In genomic region chr1:54229281-54229891, GRCh38 we compare ENCODE assay signal across 8 cellular contexts. TPM values are rescaled to one million over a fixed set of nuclear protein-coding genes. Genes with fewer than 3 reads are reported as not detected.
A peak's percentile ranks its signal among the peaks of the same experiment; 100 is the strongest.
DNase-seq lines count a peak whose midpoint lies in the region; ATAC-seq and TF ChIP-seq lines count a peak whose summit lies in the region.

No MANE protein-coding gene starts in this region.

- H3K9me3 Mint-ChIP-seq in H9 = peaks cover 2% of the 10 kb centered on the region in 2 experiments; a peak in 2 of 5 replicates

- no peak overlapping the region for H3K18ac ChIP-seq in H9 (ENCODE audit: insufficient read length, low read depth, low read length)

- H3K56ac ChIP-seq in H9 (ENCODE audit: insufficient read length, low read depth, low read length) = no peak overlapping the region

- peak overlapping the region; percentile 92; the same call in 1 of the 2 replicates for H2BK15ac ChIP-seq in H9 (ENCODE audit: low read depth, low read length)

- H3K27ac Mint-ChIP-seq in H9 = peak overlapping the region; percentile 76 to 89 (median 88); a peak in 5 of 7 replicates

- no peak for TF ChIP-seq CTCF in H9 (conservative IDR thresholded peaks at IDR 0.05)
- no peak for TF ChIP-seq CTCF in spleen (IDR thresholded peaks at IDR 0.05 in 8 of 11, conservative IDR thresholded peaks at IDR 0.05 in 3 of 11)

- H3K4me3 Mint-ChIP-seq in H9 = no peak overlapping the region

- H2AK5ac ChIP-seq in H9 (ENCODE audit: insufficient read length, low read length) = no peak overlapping the region

- ATAC-seq in esophagus mucosa = peak; percentile 51
- no peak for ATAC-seq in GM19463 (IDR thresholded peaks at IDR 0.05; ENCODE audit: unreplicated experiment)
- no peak for ATAC-seq in HG02938 (IDR thresholded peaks at IDR 0.05; ENCODE audit: unreplicated experiment)

- no peaks in the 10 kb centered on the region for H3K27me3 ChIP-seq in H9 (ENCODE audit: insufficient read depth, low read length)
- H3K27me3 ChIP-seq in spleen (replicated peaks in 1 of 7) = no peaks in the 10 kb centered on the region

- H3K4me1 Mint-ChIP-seq in H9 = peaks cover 17 to 24% of the 10 kb centered on the region in 2 experiments

- no peaks in the 10 kb centered on the region for H3K79me1 ChIP-seq in H9 (ENCODE audit: insufficient read depth, low read depth, low read length, poor library complexity, severe bottlenecking)

- no peak overlapping the region for H4K5ac ChIP-seq in H9 (ENCODE audit: insufficient read length, low read depth, low read length)

- no peak overlapping the region for H2AFZ ChIP-seq in H9 (ENCODE audit: low read length)

- no CpG with 5 or more reads among the region's 11 CpGs for WGBS in H9 (ENCODE audit: extremely low coverage, insufficient read length, low lambda C conversion rate)
- WGBS in spleen, 5 donors = 49 to 64% (median 54%) methylated on average over 10 to 11 of the region's 11 CpGs

- H3K27me3 Mint-ChIP-seq in H9 (ENCODE audit: low read depth) = no peaks in the 10 kb centered on the region

- H3K36me3 ChIP-seq in spleen = peaks cover 0 to 54% (median 7%) of the 10 kb centered on the region in 6 donors

- H3K9ac ChIP-seq in H9 (ENCODE audit: extremely low read depth, insufficient read length, low read length) = no peak overlapping the region

- no peak overlapping the region for H4K8ac ChIP-seq in H9 (replicated peaks; ENCODE audit: insufficient read length, low read depth, low read length)

- H2BK120ac ChIP-seq in H9 (ENCODE audit: low read depth, low read length, poor library complexity, severe bottlenecking) = no peak overlapping the region

- H3K4me3 ChIP-seq in spleen = no peak overlapping the region

- no peak overlapping the region for H3K27ac ChIP-seq in H9 (ENCODE audit: insufficient read length, low read depth, low read length)
- peak overlapping the region in 1 of 8 donors; percentile 6 for H3K27ac ChIP-seq in spleen

- H3T11ph ChIP-seq in H9 (ENCODE audit: low read length) = no peak overlapping the region

- no peak overlapping the region for H3K23ac ChIP-seq in H9 (ENCODE audit: insufficient read length, low read depth, low read length)

- intact Hi-C loops in spleen (cut with DNase I; ENCODE audit: low total_unique reads) = no loop called here

- no peak overlapping the region for H2BK20ac ChIP-seq in H9 (ENCODE audit: low read depth, low read length, poor library complexity, severe bottlenecking)

- no peak overlapping the region for H4K91ac ChIP-seq in H9 (ENCODE audit: insufficient read length, low read depth, low read length)

- no peak overlapping the region for H3K4ac ChIP-seq in H9 (ENCODE audit: low read depth, low read length)

- TF ChIP-seq POLR2A in spleen (IDR thresholded peaks at IDR 0.05) = no peak

- no peak for DNase-seq in H9
- DNase-seq in SW480 (ENCODE audit: low spot score) = peak; percentile 21
- DNase-seq in spleen = peak; percentile 63
- no peak for DNase-seq in dedifferentiated amniotic fluid mesenchymal stem cell (ENCODE audit: extremely low spot score)
- no peak for DNase-seq in HuH-7.5 (ENCODE audit: low spot score)

- H3K4me1 ChIP-seq in H9 (ENCODE audit: insufficient read depth, low read length) (no peaks in the 10 kb centered on the region), spleen (peaks cover 0 to 19% (median 7%) of the 10 kb centered on the region in 6 donors)

- no peak overlapping the region for H2BK12ac ChIP-seq in H9 (ENCODE audit: insufficient read length, low read depth, low read length)

- H3K79me2 ChIP-seq in H9 (ENCODE audit: insufficient read depth, low read length) = no peaks in the 10 kb centered on the region

- H3K14ac ChIP-seq in H9 (ENCODE audit: insufficient read depth, low read length) = no peak overlapping the region

- no peaks in the 10 kb centered on the region for H3K23me2 ChIP-seq in H9 (ENCODE audit: insufficient read length, low read depth, low read length, poor library complexity, severe bottlenecking)

- no peaks in the 10 kb centered on the region for H4K20me1 ChIP-seq in H9 (ENCODE audit: control insufficient read depth, insufficient read depth, insufficient read length)

- H3K4me2 ChIP-seq in H9 (ENCODE audit: insufficient read depth, insufficient read length, low read length) = no peak overlapping the region

- H3K9me3 ChIP-seq in H9 (ENCODE audit: control insufficient read depth, low read depth, low read length) (no peaks in the 10 kb centered on the region), spleen (no peaks in the 10 kb centered on the region)

- H3K36me3 Mint-ChIP-seq in H9 (ENCODE audit: insufficient read depth in 1 of 3, low read depth in 3 of 3) = peaks cover 12 to 55% (median 46%) of the 10 kb centered on the region in 3 experiments; a peak in 6 of 7 replicates

- H2BK5ac ChIP-seq in H9 (ENCODE audit: insufficient read length, low read length) = no peak overlapping the region

RNA-seq across cellular contexts. Expression of gene MRPL37, which starts 29.4 kb away (rescaled TPM):
- total RNA-seq in H9 (2021) (123 and 125 TPM in 2 replicates), esophagus mucosa (86.1 TPM), spleen (10 to 100 TPM; 38.3 to 55.9 (median 50.1) TPM)
- 10 to 100 TPM; 20.4 to 42.5 (median 38.4) TPM for polyA plus RNA-seq in spleen

RNA-seq across cellular contexts. Expression of gene CYB5RL, which starts 29.6 kb away (rescaled TPM):
- 12.3 and 12.6 TPM in 2 replicates for total RNA-seq in H9 (2021)
- total RNA-seq in esophagus mucosa = 2.9 TPM
- total RNA-seq in spleen = 10 to 100 TPM in 4 of 7 donors, 1 to 10 TPM in 3; 6.6 to 15.1 (median 11.0) TPM
- 1 to 10 TPM; 1.3 to 3.5 (median 1.5) TPM for polyA plus RNA-seq in spleen

Comparison
In these comparisons a context has a peak if more than half of its experiments do, and no peak if none do; other contexts are left out.
1. DNase-seq: peak in SW480 (single experiment) and spleen (single experiment); none in H9 (single experiment), dedifferentiated amniotic fluid mesenchymal stem cell (single experiment) and HuH-7.5 (single experiment).